Comparison of ENCODE assay signal across 16 cellular contexts in the genomic region with DNA sequence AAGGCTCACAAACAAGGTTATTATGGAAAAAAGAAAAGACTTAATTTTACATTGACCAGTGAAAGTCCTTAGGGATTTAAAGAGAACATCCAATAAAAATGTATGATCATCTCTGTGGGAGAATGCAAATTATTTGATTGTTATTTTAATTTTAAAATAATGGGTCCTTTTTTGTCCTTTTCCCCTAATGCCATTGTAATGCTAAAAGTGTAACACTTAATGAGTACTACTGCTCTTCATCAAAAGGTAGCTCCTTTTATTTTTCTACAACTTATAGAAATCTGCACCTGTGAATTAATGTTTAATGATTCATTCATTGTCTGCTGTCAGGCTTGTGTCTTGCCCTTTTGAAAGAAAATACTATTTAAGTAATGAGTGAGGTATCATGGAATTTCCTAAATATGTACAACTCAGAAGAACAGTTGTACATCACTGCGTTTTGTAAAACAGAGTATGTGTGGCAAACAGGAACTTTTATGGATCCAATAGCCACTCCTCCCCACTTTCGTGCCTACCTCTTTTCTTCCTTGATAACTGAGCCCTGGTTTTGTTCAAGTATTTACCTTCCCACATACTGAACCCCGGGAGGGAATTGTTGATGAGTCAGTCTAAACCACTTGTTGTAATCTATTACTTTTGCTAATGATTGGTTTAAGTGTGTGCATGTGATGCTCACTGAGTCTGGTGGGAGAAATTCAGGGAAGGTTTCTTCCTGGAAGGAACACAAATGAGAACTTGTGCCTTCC. TPM values are rescaled to one million over a fixed set of nuclear protein-coding genes. Genes with fewer than 3 reads are reported as not detected.
DNase-seq lines count a peak whose midpoint lies in the region; ATAC-seq and TF ChIP-seq lines count a peak whose summit lies in the region.
"Had no signal": no experiment of that assay in that cellular context is flagged by ENCODE, and none has a peak within 500 bp of the region (broad histone marks: within the 10 kb centered on the region; RNA-seq: fewer than 3 reads in every experiment).

No MANE protein-coding gene starts in this region.

- H4K8ac ChIP-seq in H9 (replicated peaks; ENCODE audit: insufficient read length, low read depth, low read length) = no peak overlapping the region

- H3K23me2 ChIP-seq in H9 (ENCODE audit: insufficient read length, low read depth, low read length, poor library complexity, severe bottlenecking) = no peaks in the 10 kb centered on the region

- H3K4me2 ChIP-seq in H9 (ENCODE audit: insufficient read depth, insufficient read length, low read length) (peak overlapping the region; percentile 23), mammary epithelial cell (ENCODE audit: insufficient read depth, low read depth, low read length) (peak overlapping the region; percentile 52)

- H3K27ac Mint-ChIP-seq in H9 = peak overlapping the region in 2 of 3 experiments; percentile 85 to 91; a peak in 5 of 7 replicates
- H3K27ac Mint-ChIP-seq in activated CD4-positive, alpha-beta memory T cell treated with anti-CD3 and anti-CD28 coated beads, Interleukin-2, amount 10 ng/mL, durations not matched to agents 7 days and 5 days = no peak overlapping the region

- peaks cover 0 to 8% of the 10 kb centered on the region in 2 experiments; a peak in 1 of 5 replicates for H3K9me3 Mint-ChIP-seq in H9
- no peaks in the 10 kb centered on the region for H3K9me3 Mint-ChIP-seq in activated CD4-positive, alpha-beta memory T cell treated with anti-CD3 and anti-CD28 coated beads, Interleukin-2, amount 10 ng/mL, durations not matched to agents 7 days and 5 days

- intact Hi-C loops in mammary epithelial cell (cut with micrococcal nuclease) = no loop called here

- POLR2A ChIA-PET in activated CD4-positive, alpha-beta memory T cell treated with anti-CD3 and anti-CD28 coated beads, Interleukin-2, amount 10 ng/mL, durations not matched to agents 7 days and 5 days (lab: Charles Lee) = no interaction called here

- H3K9ac ChIP-seq in H9 (ENCODE audit: extremely low read depth, insufficient read length, low read length) (no peak overlapping the region), mammary epithelial cell (ENCODE audit: insufficient read depth, low read length) (no peak overlapping the region)

- no peaks in the 10 kb centered on the region for H4K20me1 ChIP-seq in H9 (ENCODE audit: control insufficient read depth, insufficient read depth, insufficient read length)
- H4K20me1 ChIP-seq in mammary epithelial cell (ENCODE audit: insufficient read depth, low read length) = no peaks in the 10 kb centered on the region

- peaks cover 23 to 28% of the 10 kb centered on the region in 2 experiments for H3K4me1 Mint-ChIP-seq in H9
- H3K4me1 Mint-ChIP-seq in activated CD4-positive, alpha-beta memory T cell treated with anti-CD3 and anti-CD28 coated beads, Interleukin-2, amount 10 ng/mL, durations not matched to agents 7 days and 5 days = peaks cover 36% of the 10 kb centered on the region

- H3K14ac ChIP-seq in H9 (ENCODE audit: insufficient read depth, low read length) = no peak overlapping the region

- in situ Hi-C loops in mammary epithelial cell (cut with MboI; ENCODE audit: low sequenced_read_pairs in 2 of 2) = no loop called here

- H3K36me3 ChIP-seq in mammary epithelial cell (ENCODE audit: insufficient read depth, low read length) (no peaks in the 10 kb centered on the region), lung (ENCODE audit: control insufficient read depth in 2 of 2, insufficient read depth in 2 of 2, low read length in 2 of 2) (no peaks in the 10 kb centered on the region)
- H3K36me3 ChIP-seq: gastroesophageal sphincter, left ventricle myocardium inferior, neutrophil had no signal

- H3K4me1 ChIP-seq in H9 (ENCODE audit: insufficient read depth, low read length) (no peaks in the 10 kb centered on the region; the same call in 1 of the 2 replicates), mammary epithelial cell (ENCODE audit: insufficient read depth, low read length) (peaks cover 15% of the 10 kb centered on the region), lung (ENCODE audit: control insufficient read depth in 2 of 2, insufficient read depth in 2 of 2, low read length in 2 of 2) (no peaks in the 10 kb centered on the region)
- H3K4me1 ChIP-seq: gastroesophageal sphincter, left ventricle myocardium inferior had no signal

- CTCF ChIA-PET in mammary epithelial cell (lab: Charles Lee; ENCODE audit: low non-redundant PET) = no interaction called here
- CTCF ChIA-PET in activated CD4-positive, alpha-beta memory T cell treated with anti-CD3 and anti-CD28 coated beads, Interleukin-2, amount 10 ng/mL, durations not matched to agents 7 days and 5 days (lab: Charles Lee) = no interaction called here

- no peak overlapping the region for H2AFZ ChIP-seq in H9 (ENCODE audit: low read length)
- H2AFZ ChIP-seq in mammary epithelial cell (ENCODE audit: low read depth, low read length) = peak overlapping the region; percentile 51

- no peak overlapping the region for H3K4me3 ChIP-seq in mammary epithelial cell (replicated peaks in 1 of 3; ENCODE audit: insufficient read depth in 1 of 3, low read depth in 2 of 3, low read length in 3 of 3)
- H3K4me3 ChIP-seq in lung = no peak overlapping the region
- H3K4me3 ChIP-seq: gastroesophageal sphincter, left ventricle myocardium inferior had no signal

- no peak overlapping the region for H2BK20ac ChIP-seq in H9 (ENCODE audit: low read depth, low read length, poor library complexity, severe bottlenecking)

- no peak overlapping the region for H2BK120ac ChIP-seq in H9 (ENCODE audit: low read depth, low read length, poor library complexity, severe bottlenecking)

- no peak overlapping the region for H3K27ac ChIP-seq in H9 (ENCODE audit: insufficient read length, low read depth, low read length)
- H3K27ac ChIP-seq in mammary epithelial cell (ENCODE audit: insufficient read depth, low read depth, low read length) = no peak overlapping the region
- H3K27ac ChIP-seq in lung (ENCODE audit: low read depth in 1 of 2, low read length in 1 of 2) = no peak overlapping the region
- H3K27ac ChIP-seq: C4-2B, gastroesophageal sphincter, left ventricle myocardium inferior, neutrophil had no signal

- H3K56ac ChIP-seq in H9 (ENCODE audit: insufficient read length, low read depth, low read length) = no peak overlapping the region

- H3K36me3 Mint-ChIP-seq in H9 (ENCODE audit: insufficient read depth in 1 of 3, low read depth in 3 of 3) = peaks cover 0 to 7% (median 5%) of the 10 kb centered on the region in 3 experiments; a peak in 3 of 7 replicates
- peaks cover 7% of the 10 kb centered on the region for H3K36me3 Mint-ChIP-seq in activated CD4-positive, alpha-beta memory T cell treated with anti-CD3 and anti-CD28 coated beads, Interleukin-2, amount 10 ng/mL, durations not matched to agents 7 days and 5 days (ENCODE audit: low read depth)

- H2BK12ac ChIP-seq in H9 (ENCODE audit: insufficient read length, low read depth, low read length) = no peak overlapping the region

- H3K79me2 ChIP-seq in H9 (ENCODE audit: insufficient read depth, low read length) (no peaks in the 10 kb centered on the region), mammary epithelial cell (ENCODE audit: insufficient read depth, low read length) (no peaks in the 10 kb centered on the region)

- H3K4me3 Mint-ChIP-seq in H9 = peak overlapping the region; percentile 19 to 44; a peak in 4 of 5 replicates
- H3K4me3 Mint-ChIP-seq in activated CD4-positive, alpha-beta memory T cell treated with anti-CD3 and anti-CD28 coated beads, Interleukin-2, amount 10 ng/mL, durations not matched to agents 7 days and 5 days = no peak overlapping the region

- no peak overlapping the region for H3K4ac ChIP-seq in H9 (ENCODE audit: low read depth, low read length)

- no peak for DNase-seq in H9
- peak; percentile 17 for DNase-seq in NCI-H510A (lab: John Stamatoyannopoulos, UW)
- peak; percentile 92 for DNase-seq in mammary epithelial cell
- no peak for DNase-seq in lung (ENCODE audit: low spot score)
- DNase-seq in NOMO-1 treated with dmso at 0.1 percent for 144 hours (lab: John Stamatoyannopoulos, UW; ENCODE audit: unreplicated experiment) = no peak
- DNase-seq in activated CD4-positive, alpha-beta memory T cell treated with anti-CD3 and anti-CD28 coated beads, Interleukin-2, amount 10 ng/mL, durations not matched to agents 7 days and 5 days = no peak
- DNase-seq in activated T-cell treated with anti-CD3 and anti-CD28 coated beads, Interleukin-2, amount 50 U/mL, for 48 hours = no peak
- DNase-seq: activated CD8-positive, alpha-beta memory T cell treated with anti-CD3 and anti-CD28 coated beads, Interleukin-2, amount 50 U/mL, for 4 hours; Karpas-422; left ventricle myocardium inferior; NCI-H2171 treated with DMSO at 0.1 percent for 48 hours; Right ventricle myocardium superior had no signal

- no peak overlapping the region for H4K91ac ChIP-seq in H9 (ENCODE audit: insufficient read length, low read depth, low read length)

- H4K5ac ChIP-seq in H9 (ENCODE audit: insufficient read length, low read depth, low read length) = no peak overlapping the region

- dilution Hi-C loops in mammary epithelial cell (cut with HindIII; ENCODE audit: low sequenced_read_pairs) = no loop called here

- H3K27me3 ChIP-seq in H9 (ENCODE audit: insufficient read depth, low read length) (no peaks in the 10 kb centered on the region), mammary epithelial cell (ENCODE audit: insufficient read depth, low read length) (no peaks in the 10 kb centered on the region), lung (ENCODE audit: control insufficient read depth, insufficient read depth) (no peaks in the 10 kb centered on the region)
- H3K27me3 ChIP-seq: gastroesophageal sphincter had no signal

- no peaks in the 10 kb centered on the region for H3K9me3 ChIP-seq in H9 (ENCODE audit: control insufficient read depth, low read depth, low read length)
- no peaks in the 10 kb centered on the region for H3K9me3 ChIP-seq in mammary epithelial cell (replicated peaks; ENCODE audit: insufficient read depth, low read length)
- no peaks in the 10 kb centered on the region for H3K9me3 ChIP-seq in lung (ENCODE audit: control insufficient read depth in 2 of 2, insufficient read depth in 1 of 2, low read length in 1 of 2)
- H3K9me3 ChIP-seq: gastroesophageal sphincter, left ventricle myocardium inferior, neutrophil had no signal

- no peak overlapping the region for H3K18ac ChIP-seq in H9 (ENCODE audit: insufficient read length, low read depth, low read length)

- WGBS in H9 (ENCODE audit: extremely low coverage, insufficient read length, low lambda C conversion rate) = no CpG with 5 or more reads among the region's 3 CpGs
- WGBS in mammary epithelial cell (ENCODE audit: low coverage, missing lambda C conversion rate) = 19% methylated on average over 3 of the region's 3 CpGs
- 51 to 72% methylated on average over 3 of the region's 3 CpGs for WGBS in lung, 2 donors

- H3K27me3 Mint-ChIP-seq in H9 (ENCODE audit: low read depth) = peaks cover 3% of the 10 kb centered on the region; the same call in 1 of the 2 replicates
- H3K27me3 Mint-ChIP-seq in activated CD4-positive, alpha-beta memory T cell treated with anti-CD3 and anti-CD28 coated beads, Interleukin-2, amount 10 ng/mL, durations not matched to agents 7 days and 5 days = no peaks in the 10 kb centered on the region

- no peak overlapping the region for H3K23ac ChIP-seq in H9 (ENCODE audit: insufficient read length, low read depth, low read length)

- no peak overlapping the region for H2AK5ac ChIP-seq in H9 (ENCODE audit: insufficient read length, low read length)

- no TSS peak for BruUV-seq in mammary epithelial cell (replicated peaks; lab: Mats Ljungman, UMichigan)

- no peaks in the 10 kb centered on the region for H3K79me1 ChIP-seq in H9 (ENCODE audit: insufficient read depth, low read depth, low read length, poor library complexity, severe bottlenecking)

- H3T11ph ChIP-seq in H9 (ENCODE audit: low read length) = no peak overlapping the region

- ATAC-seq in lung (ENCODE audit: insufficient read depth, low FRiP score) = peak; percentile 56
- no peak for ATAC-seq in HG02840 (IDR thresholded peaks at IDR 0.05; ENCODE audit: low FRiP score, unreplicated experiment)
- ATAC-seq: gastroesophageal sphincter had no signal

- H2BK15ac ChIP-seq in H9 (ENCODE audit: low read depth, low read length) = no peak overlapping the region

- no peak overlapping the region for H2BK5ac ChIP-seq in H9 (ENCODE audit: insufficient read length, low read length)

- TF ChIP-seq CTCF in H9 (conservative IDR thresholded peaks at IDR 0.05) (no peak), mammary epithelial cell (conservative IDR thresholded peaks at IDR 0.05 in 1 of 2, IDR thresholded peaks at IDR 0.05 in 1 of 2; ENCODE audit: extremely low read depth in 1 of 2, insufficient read depth in 1 of 2, low read depth in 1 of 2, low read length in 2 of 2) (no peak), lung (IDR thresholded peaks at IDR 0.05; ENCODE audit: control extremely low read depth, extremely low read depth) (no peak)

RNA-seq across cellular contexts. Expression of a gene that starts 19.9 kb away (rescaled TPM):
- 19.5 and 20.6 TPM in 2 replicates for total RNA-seq in H9 (2021)
- 10 to 100 TPM; 33.7 to 35.0 TPM for total RNA-seq in mammary epithelial cell
- polyA plus RNA-seq in mammary epithelial cell = 11.4 TPM
- 8.8 TPM for polyA minus RNA-seq in mammary epithelial cell
- 10 to 100 TPM; 15.1 to 27.0 TPM for total RNA-seq in lung
- 1 to 10 TPM; 4.9 to 6.3 TPM for polyA plus RNA-seq in lung
- 10 to 100 TPM; 14.9 to 16.7 TPM for total RNA-seq in activated CD4-positive, alpha-beta memory T cell treated with anti-CD3 and anti-CD28 coated beads, Interleukin-2, amount 10 ng/mL, durations not matched to agents 7 days and 5 days

Comparison
In these comparisons a context has a peak if more than half of its experiments do, and no peak if none do; other contexts are left out.
1. DNase-seq: peak in NCI-H510A (single experiment) and mammary epithelial cell (single experiment); none in H9 (single experiment), lung (single experiment), NOMO-1 treated with dmso at 0.1 percent for 144 hours (single experiment), activated CD4-positive, alpha-beta memory T cell treated with anti-CD3 and anti-CD28 coated beads, Interleukin-2, amount 10 ng/mL, durations not matched to agents 7 days and 5 days (single experiment) and activated T-cell treated with anti-CD3 and anti-CD28 coated beads, Interleukin-2, amount 50 U/mL, for 48 hours (0 of 2).